In the genomic region with DNA sequence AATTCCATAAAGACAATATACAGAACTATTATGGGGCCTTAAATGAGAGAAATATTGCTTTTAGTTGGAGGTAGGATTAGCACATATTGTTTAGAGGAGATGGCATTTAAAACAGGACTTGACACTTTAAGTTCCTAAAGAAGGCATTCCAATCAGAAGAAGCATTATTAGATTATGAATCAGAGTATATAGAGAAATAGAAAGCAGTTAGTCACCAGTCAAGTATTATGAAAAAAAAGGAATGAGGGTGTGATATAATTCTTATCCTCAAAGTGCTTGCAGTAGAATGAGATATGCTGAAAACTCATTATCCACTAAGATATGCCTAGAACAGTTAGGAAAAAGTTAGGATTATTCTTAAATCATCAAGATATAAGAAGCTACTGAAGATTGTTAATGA, we compare ENCODE assay signal across 23 cellular contexts.
DNase-seq lines count a peak whose midpoint lies in the region; ATAC-seq and TF ChIP-seq lines count a peak whose summit lies in the region.
"Had no signal": no experiment of that assay in that cellular context is flagged by ENCODE, and none has a peak within 500 bp of the region (broad histone marks: within the 10 kb centered on the region; RNA-seq: fewer than 3 reads in every experiment).

No MANE protein-coding gene starts in this region.

- H3K4me1 ChIP-seq in SK-N-SH (ENCODE audit: control insufficient read depth in 1 of 2, insufficient read depth in 2 of 2, low read depth in 1 of 2, low read length in 1 of 2) = no peaks in the 10 kb centered on the region
- H3K4me1 ChIP-seq in upper lobe of right lung = no peaks in the 10 kb centered on the region
- H3K4me1 ChIP-seq in aorta (ENCODE audit: control insufficient read depth in 1 of 2, insufficient read depth in 2 of 2, low read length in 2 of 2) = no peaks in the 10 kb centered on the region
- H3K4me1 ChIP-seq: BLaER1, psoas muscle, suprapubic skin had no signal

- intact Hi-C loops in upper lobe of right lung (cut with DNase I) = no loop called here
- intact Hi-C loops in aorta (cut with DNase I) = no loop called here

- H3K9ac ChIP-seq in SK-N-SH = no peak overlapping the region
- H3K9ac ChIP-seq: BLaER1 had no signal

- CTCF ChIA-PET in SK-N-SH (lab: Yijun Ruan, JAX) = no interaction called here

- H3K9me3 Mint-ChIP-seq in osteocyte (ENCODE audit: unreplicated experiment) = peaks cover 24% of the 10 kb centered on the region

- H3K4me3 Mint-ChIP-seq in osteocyte (ENCODE audit: unreplicated experiment) = no peak overlapping the region
- H3K4me3 Mint-ChIP-seq: activated CD8-positive, alpha-beta T cell treated with anti-CD3 and anti-CD28 coated beads for 36 hours; activated naive CD4-positive, alpha-beta T cell treated with anti-CD3 and anti-CD28 coated beads, Interleukin-2, amount 50 U/mL, for 24 hours; activated T-cell treated with anti-CD3 and anti-CD28 coated beads, Interleukin-2, amount 50 U/mL, for 24 hours had no signal

- H4K20me1 ChIP-seq in SK-N-SH (ENCODE audit: insufficient read depth) = no peaks in the 10 kb centered on the region
- H4K20me1 ChIP-seq: BLaER1 had no signal

- H3K27ac ChIP-seq in SK-N-SH (ENCODE audit: low read depth in 2 of 2, low read length in 1 of 2) (no peak overlapping the region), upper lobe of right lung (no peak overlapping the region), aorta (ENCODE audit: low read depth in 1 of 2, low read length in 2 of 2) (no peak overlapping the region)
- H3K27ac ChIP-seq: BLaER1, dorsolateral prefrontal cortex, psoas muscle, suprapubic skin had no signal

- peak overlapping the region; percentile 4 for H3K27ac Mint-ChIP-seq in osteocyte (ENCODE audit: unreplicated experiment)
- H3K27ac Mint-ChIP-seq: activated CD8-positive, alpha-beta T cell treated with anti-CD3 and anti-CD28 coated beads for 36 hours; activated naive CD4-positive, alpha-beta T cell treated with anti-CD3 and anti-CD28 coated beads, Interleukin-2, amount 50 U/mL, for 24 hours; activated T-cell treated with anti-CD3 and anti-CD28 coated beads, Interleukin-2, amount 50 U/mL, for 24 hours had no signal

- ATAC-seq in HG03521 (IDR thresholded peaks at IDR 0.05; ENCODE audit: unreplicated experiment) (no peak), upper lobe of right lung (no peak), GM19035 (IDR thresholded peaks at IDR 0.05; ENCODE audit: unreplicated experiment) (no peak), aorta (ENCODE audit: low FRiP score) (no peak)
- ATAC-seq: activated CD8-positive, alpha-beta T cell treated with anti-CD3 and anti-CD28 coated beads for 36 hours; HepG2; psoas muscle had no signal

- H3K9me2 ChIP-seq in SK-N-SH = no peaks in the 10 kb centered on the region; the same call in 1 of the 2 replicates

- no peak overlapping the region for H3K4me3 ChIP-seq in SK-N-SH (ENCODE audit: low read depth in 2 of 2, low read length in 1 of 2)
- no peak overlapping the region for H3K4me3 ChIP-seq in fibroblast of mammary gland (ENCODE audit: control insufficient read depth, low read depth, low read length)
- H3K4me3 ChIP-seq in upper lobe of right lung = no peak overlapping the region
- H3K4me3 ChIP-seq in aorta (ENCODE audit: low read length in 2 of 2) = no peak overlapping the region
- H3K4me3 ChIP-seq: BLaER1, dorsolateral prefrontal cortex, psoas muscle, suprapubic skin had no signal

- TF ChIP-seq RAD21 in SK-N-SH (IDR thresholded peaks at IDR 0.05; ENCODE audit: low read length) = no peak

- H3K9me3 ChIP-seq in SK-N-SH (peaks cover 4% of the 10 kb centered on the region; the same call in 1 of the 2 replicates), upper lobe of right lung (no peaks in the 10 kb centered on the region), aorta (ENCODE audit: control insufficient read depth, low read length) (no peaks in the 10 kb centered on the region)
- H3K9me3 ChIP-seq: suprapubic skin had no signal

- H3K4me2 ChIP-seq in SK-N-SH = no peak overlapping the region
- H3K4me2 ChIP-seq: BLaER1 had no signal

- TF ChIP-seq CTCF in SK-N-SH (IDR thresholded peaks at IDR 0.05) (no peak), fibroblast of mammary gland (conservative IDR thresholded peaks at IDR 0.05; ENCODE audit: control insufficient read depth, insufficient read depth, low read depth, low read length) (no peak), osteocyte (IDR thresholded peaks at IDR 0.05) (no peak), upper lobe of right lung (IDR thresholded peaks at IDR 0.05) (no peak)

- no peaks in the 10 kb centered on the region for H3K36me3 Mint-ChIP-seq in osteocyte (ENCODE audit: unreplicated experiment)
- H3K36me3 Mint-ChIP-seq: activated naive CD4-positive, alpha-beta T cell treated with anti-CD3 and anti-CD28 coated beads, Interleukin-2, amount 50 U/mL, for 24 hours had no signal

- H3K36me3 ChIP-seq in SK-N-SH (replicated peaks in 1 of 2; ENCODE audit: control insufficient read depth in 1 of 2, insufficient read depth in 2 of 2, low read length in 1 of 2) (no peaks in the 10 kb centered on the region), upper lobe of right lung (no peaks in the 10 kb centered on the region), aorta (ENCODE audit: control insufficient read depth in 1 of 2, insufficient read depth in 2 of 2, low read length in 1 of 2) (no peaks in the 10 kb centered on the region)
- H3K36me3 ChIP-seq: BLaER1, suprapubic skin had no signal

- H3K79me2 ChIP-seq in SK-N-SH (ENCODE audit: insufficient read depth) = no peaks in the 10 kb centered on the region

- POLR2A ChIA-PET in SK-N-SH (lab: Yijun Ruan, JAX) = no interaction called here

- no peak for TF ChIP-seq EP300 in SK-N-SH (IDR thresholded peaks at IDR 0.05; ENCODE audit: borderline replicate concordance in 1 of 2, low read depth in 1 of 2, low read length in 1 of 2)

- DNase-seq in ELR (ENCODE audit: low read depth) (peak; percentile 0), SK-N-SH (no peak), fibroblast of mammary gland (ENCODE audit: low read depth) (peak; percentile 53), osteocyte (ENCODE audit: extremely low spot score, unreplicated experiment) (no peak), upper lobe of right lung (no peak), aorta (no peak)
- DNase-seq: activated CD8-positive, alpha-beta T cell treated with anti-CD3 and anti-CD28 coated beads for 36 hours; activated T-cell treated with anti-CD3 and anti-CD28 coated beads, Interleukin-2, amount 50 U/mL, for 24 hours; dorsolateral prefrontal cortex; GF-D8; hippocampal formation; MM.1S; NCI-H1694; psoas muscle; SHP77; stimulated activated CD4-positive, alpha-beta T cell treated with anti-CD3 and anti-CD28 coated beads, Interleukin-12 subunit alpha, Interleukin-12 subunit beta, amount 100 ng/mL, for 4 hours; T-helper 2 cell had no signal

- H2AFZ ChIP-seq in SK-N-SH (ENCODE audit: low read depth) = no peak overlapping the region

- peaks cover 20% of the 10 kb centered on the region for H3K4me1 Mint-ChIP-seq in osteocyte (ENCODE audit: unreplicated experiment)
- H3K4me1 Mint-ChIP-seq: activated naive CD4-positive, alpha-beta T cell treated with anti-CD3 and anti-CD28 coated beads, Interleukin-2, amount 50 U/mL, for 24 hours had no signal

- no peaks in the 10 kb centered on the region for H3K27me3 ChIP-seq in SK-N-SH (ENCODE audit: insufficient read depth)
- H3K27me3 ChIP-seq in upper lobe of right lung = no peaks in the 10 kb centered on the region
- no peaks in the 10 kb centered on the region for H3K27me3 ChIP-seq in aorta (ENCODE audit: control insufficient read depth in 1 of 2, insufficient read depth in 2 of 2, low read length in 1 of 2)
- H3K27me3 ChIP-seq: BLaER1, dorsolateral prefrontal cortex, suprapubic skin had no signal

- no peaks in the 10 kb centered on the region for H3F3A ChIP-seq in SK-N-SH (replicated peaks; ENCODE audit: insufficient read depth)

- no peaks in the 10 kb centered on the region for H3K27me3 Mint-ChIP-seq in osteocyte (ENCODE audit: unreplicated experiment)
- H3K27me3 Mint-ChIP-seq: activated CD8-positive, alpha-beta T cell treated with anti-CD3 and anti-CD28 coated beads for 36 hours; activated naive CD4-positive, alpha-beta T cell treated with anti-CD3 and anti-CD28 coated beads, Interleukin-2, amount 50 U/mL, for 24 hours; activated T-cell treated with anti-CD3 and anti-CD28 coated beads, Interleukin-2, amount 50 U/mL, for 24 hours had no signal

TF ChIP-seq in SK-N-SH, 30 proteins besides CTCF, POLR2A, EP300 and RAD21:
- TF ChIP-seq YY1 (IDR thresholded peaks at IDR 0.05; ENCODE audit: low read depth) = no peak
- peak; percentile 10; the same call in 1 of the 2 replicates for TF ChIP-seq FOSL2 (IDR thresholded peaks at IDR 0.05; ENCODE audit: borderline replicate concordance, low read depth)

Comparison
In these comparisons a context has a peak if more than half of its experiments do, and no peak if none do; other contexts are left out.
1. DNase-seq: peak in ELR (single experiment) and fibroblast of mammary gland (single experiment); none in SK-N-SH (single experiment), osteocyte (single experiment), upper lobe of right lung (single experiment) and aorta (0 of 2).